ENCODE assay signal across 18 cellular contexts in genomic region chr15:50378776-50379175, GRCh38. TPM values are rescaled to one million over a fixed set of nuclear protein-coding genes. Genes with fewer than 3 reads are reported as not detected.
DNase-seq lines count a peak whose midpoint lies in the region; ATAC-seq and TF ChIP-seq lines count a peak whose summit lies in the region.
"Had no signal": no experiment of that assay in that cellular context is flagged by ENCODE, and none has a peak within 500 bp of the region (broad histone marks: within the 10 kb centered on the region; RNA-seq: fewer than 3 reads in every experiment).

No MANE protein-coding gene starts in this region.

- no peaks in the 10 kb centered on the region for H3K9me3 Mint-ChIP-seq in T-helper 2 cell treated with Interferon-gamma antibody and Interleukin-4, amounts not matched to agents 5 μg/mL and 100 μg/mL, for 36 hours
- no peaks in the 10 kb centered on the region for H3K9me3 Mint-ChIP-seq in natural killer cell treated with Interleukin-12 subunit alpha and Interleukin-12 subunit beta and Interleukin-15 and Interleukin-18, amount 100 ng/mL, for 72 hours
- no peaks in the 10 kb centered on the region for H3K9me3 Mint-ChIP-seq in natural killer cell

- no peaks in the 10 kb centered on the region for H3K4me1 ChIP-seq in SJCRH30

- no peaks in the 10 kb centered on the region for H3K36me3 Mint-ChIP-seq in T-helper 2 cell treated with Interferon-gamma antibody and Interleukin-4, amounts not matched to agents 5 μg/mL and 100 μg/mL, for 36 hours (ENCODE audit: low read depth)
- no peaks in the 10 kb centered on the region for H3K36me3 Mint-ChIP-seq in natural killer cell treated with Interleukin-12 subunit alpha and Interleukin-12 subunit beta and Interleukin-15 and Interleukin-18, amount 100 ng/mL, for 72 hours
- H3K36me3 Mint-ChIP-seq in natural killer cell: no peaks in the 10 kb centered on the region

- no peaks in the 10 kb centered on the region for H3K27me3 Mint-ChIP-seq in T-helper 2 cell treated with Interferon-gamma antibody and Interleukin-4, amounts not matched to agents 5 μg/mL and 100 μg/mL, for 36 hours (ENCODE audit: low read depth)
- peaks cover 0 to 3% of the 10 kb centered on the region in 2 donors for H3K27me3 Mint-ChIP-seq in natural killer cell treated with Interleukin-12 subunit alpha and Interleukin-12 subunit beta and Interleukin-15 and Interleukin-18, amount 100 ng/mL, for 72 hours
- H3K27me3 Mint-ChIP-seq in natural killer cell (ENCODE audit: low read depth in 2 of 2): no peaks in the 10 kb centered on the region

- intact Hi-C loops in natural killer cell (cut with micrococcal nuclease): no loop called here

- no peak overlapping the region for H3K4me3 ChIP-seq in SJCRH30
- H3K4me3 ChIP-seq: BLaER1 treated with 17β-estradiol and CSF1 and Interleukin-3, amounts not matched to agents 10 nM and 100 nM; MG63 had no signal

- no peaks in the 10 kb centered on the region for H3K9me3 ChIP-seq in SJCRH30 (replicated peaks)
- H3K9me3 ChIP-seq: MG63 had no signal

- H3K27ac Mint-ChIP-seq in T-helper 2 cell treated with Interferon-gamma antibody and Interleukin-4, amounts not matched to agents 5 μg/mL and 100 μg/mL, for 36 hours: peak overlapping the region; percentile 87
- H3K27ac Mint-ChIP-seq in natural killer cell treated with Interleukin-12 subunit alpha and Interleukin-12 subunit beta and Interleukin-15 and Interleukin-18, amount 100 ng/mL, for 72 hours: peak overlapping the region; percentile 8 to 61
- H3K27ac Mint-ChIP-seq in natural killer cell: no peak overlapping the region

- DNase-seq in T-helper 2 cell treated with Interferon-gamma antibody and Interleukin-4, amounts not matched to agents 5 μg/mL and 100 μg/mL, for 36 hours (ENCODE audit: low spot score): no peak
- DNase-seq in T-helper 2 cell (no peak), natural killer cell (no peak), left lobe of liver (ENCODE audit: low spot score) (no peak), DMS 273 (lab: John Stamatoyannopoulos, UW; ENCODE audit: unreplicated experiment) (no peak), SJCRH30 (no peak)
- DNase-seq in natural killer cell treated with Interleukin-12 subunit alpha and Interleukin-12 subunit beta and Interleukin-15 and Interleukin-18, amount 100 ng/mL, for 72 hours (ENCODE audit: low spot score): no peak
- DNase-seq in stimulated activated CD4-positive, alpha-beta T cell treated with anti-CD3 and anti-CD28 coated beads, Interleukin-2, amount 100 ng/mL, for 24 hours: no peak
- DNase-seq: 8988T, DMS 273 treated with DMSO at 0.1 percent for 48 hours, MG63, NCI-H1105, NCI-H1930, NCI-H2171, NCI-H774 had no signal

- no peak overlapping the region for H3K4me3 Mint-ChIP-seq in T-helper 2 cell treated with Interferon-gamma antibody and Interleukin-4, amounts not matched to agents 5 μg/mL and 100 μg/mL, for 36 hours
- H3K4me3 Mint-ChIP-seq in natural killer cell treated with Interleukin-12 subunit alpha and Interleukin-12 subunit beta and Interleukin-15 and Interleukin-18, amount 100 ng/mL, for 72 hours: peak overlapping the region; percentile 76
- H3K4me3 Mint-ChIP-seq in natural killer cell: no peak overlapping the region

- no peak overlapping the region for H3K27ac ChIP-seq in SJCRH30

- peaks cover 11% of the 10 kb centered on the region for H3K4me1 Mint-ChIP-seq in T-helper 2 cell treated with Interferon-gamma antibody and Interleukin-4, amounts not matched to agents 5 μg/mL and 100 μg/mL, for 36 hours (ENCODE audit: low read depth)
- H3K4me1 Mint-ChIP-seq in natural killer cell treated with Interleukin-12 subunit alpha and Interleukin-12 subunit beta and Interleukin-15 and Interleukin-18, amount 100 ng/mL, for 72 hours (ENCODE audit: low read depth in 2 of 2): peaks cover 6 to 18% of the 10 kb centered on the region in 2 donors
- no peaks in the 10 kb centered on the region for H3K4me1 Mint-ChIP-seq in natural killer cell

- H3K27me3 ChIP-seq in SJCRH30: no peaks in the 10 kb centered on the region
- H3K27me3 ChIP-seq: BLaER1 treated with 17β-estradiol and CSF1 and Interleukin-3, amounts not matched to agents 10 nM and 100 nM; MG63 had no signal

- TF ChIP-seq CTCF in natural killer cell (IDR thresholded peaks at IDR 0.05): no peak

- no peak for ATAC-seq in natural killer cell treated with Interleukin-12 subunit alpha and Interleukin-12 subunit beta and Interleukin-15 and Interleukin-18, amount 100 ng/mL, for 72 hours
- ATAC-seq in natural killer cell (no peak), left lobe of liver (peak; percentile 29)
- ATAC-seq: HCT116, Panc1 had no signal

- H3K36me3 ChIP-seq in SJCRH30: no peaks in the 10 kb centered on the region
- H3K36me3 ChIP-seq: BLaER1 treated with 17β-estradiol and CSF1 and Interleukin-3, amounts not matched to agents 10 nM and 100 nM; MG63 had no signal

RNA-seq across cellular contexts. Expression of gene GABPB1, which starts 23.8 kb away (rescaled TPM):
- total RNA-seq in natural killer cell treated with Interleukin-12 subunit alpha and Interleukin-12 subunit beta and Interleukin-15 and Interleukin-18, amount 100 ng/mL, for 72 hours: 10 to 100 TPM; 43.2 to 45.1 TPM
- total RNA-seq in natural killer cell (10 to 100 TPM; 20.8 to 30.8 (median 26.3) TPM), left lobe of liver (6.0 TPM)
- total RNA-seq in SJCRH30 (2014; rRNA removed; shearing (Covaris generic)): 41.3 and 41.4 TPM in 2 replicates

RNA-seq across cellular contexts. Expression of gene USP8, which starts 45.4 kb away (rescaled TPM):
- total RNA-seq in natural killer cell treated with Interleukin-12 subunit alpha and Interleukin-12 subunit beta and Interleukin-15 and Interleukin-18, amount 100 ng/mL, for 72 hours: 10 to 100 TPM; 61.1 to 72.0 TPM
- total RNA-seq in natural killer cell: 10 to 100 TPM; 81.0 to 87.7 (median 81.4) TPM
- 27.4 TPM for total RNA-seq in left lobe of liver
- total RNA-seq in SJCRH30 (2014; rRNA removed; shearing (Covaris generic)): 37.1 and 46.3 TPM in 2 replicates

Comparison
In these comparisons a context has a peak if more than half of its experiments do, and no peak if none do; other contexts are left out.
1. H3K27ac Mint-ChIP-seq: peak in T-helper 2 cell treated with Interferon-gamma antibody and Interleukin-4, amounts not matched to agents 5 μg/mL and 100 μg/mL, for 36 hours (single experiment) and natural killer cell treated with Interleukin-12 subunit alpha and Interleukin-12 subunit beta and Interleukin-15 and Interleukin-18, amount 100 ng/mL, for 72 hours (2 of 2); none in natural killer cell (0 of 2).